ENCODE assay signal across 8 cellular contexts in the genomic region with DNA sequence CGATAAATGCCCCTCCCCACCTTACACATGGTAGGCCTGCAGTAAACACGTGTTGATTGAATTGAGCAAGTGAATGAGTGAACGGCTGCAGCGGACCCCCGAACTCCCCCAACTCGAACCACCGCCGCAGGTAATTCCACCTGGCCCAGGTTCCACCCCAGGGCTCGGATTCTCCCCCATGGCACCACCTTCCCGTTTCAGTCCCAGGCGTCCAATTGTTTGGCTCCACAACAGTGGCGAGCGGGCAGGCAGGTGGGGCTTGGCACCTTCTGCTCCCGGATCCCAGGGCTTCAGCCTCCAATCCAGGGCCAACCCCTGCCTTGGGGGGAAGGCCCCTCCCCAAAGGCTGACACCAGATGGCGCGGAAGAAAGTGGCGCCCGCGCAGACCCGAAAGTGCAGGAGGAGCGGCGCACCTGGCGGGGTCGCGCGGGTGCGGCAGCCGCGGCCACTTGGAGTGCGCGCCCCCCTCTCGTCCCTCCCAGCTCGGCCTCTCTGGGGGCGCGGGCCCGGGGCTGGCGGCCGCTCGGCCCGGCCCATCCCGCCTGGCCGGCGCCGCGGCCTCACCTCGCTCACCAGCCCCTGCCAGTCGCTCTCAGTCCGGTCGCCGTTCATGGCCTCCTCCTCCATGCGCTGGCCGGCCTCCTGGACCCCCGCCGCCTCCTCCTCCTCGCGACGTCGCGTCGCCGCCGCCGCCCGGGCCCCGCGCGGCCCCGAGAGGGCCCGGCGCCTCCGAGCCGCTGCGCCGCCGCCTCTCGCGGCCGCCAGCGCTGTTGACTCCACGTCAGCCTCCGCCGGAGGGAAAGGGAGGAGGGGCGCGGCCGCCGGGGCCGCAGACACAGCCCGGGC. TPM values are rescaled to one million over a fixed set of nuclear protein-coding genes. Genes with fewer than 3 reads are reported as not detected.
DNase-seq lines count a peak whose midpoint lies in the region; ATAC-seq lines count a peak whose summit lies in the region.

A gene (minus strand): TSS at position 791 of the 847 bp plus-strand sequence. CDS start 178 bp downstream, at position 613.

- peak within 1 kb of the TSS; percentile 94 for H4K8ac ChIP-seq in mesenchymal stem cell (ENCODE audit: low read length)

- no peak for ATAC-seq in GM18873 (IDR thresholded peaks at IDR 0.05; ENCODE audit: low FRiP score, unreplicated experiment)

- DNase-seq in DMS79 treated with DMSO at 0.1 percent for 48 hours (lab: John Stamatoyannopoulos, UW) = peak; percentile 67
- DNase-seq in M059J (ENCODE audit: low read depth) = peak; percentile 67
- DNase-seq in SK-N-MC (ENCODE audit: low read depth, low spot score) = no peak
- no peak for DNase-seq in epithelial cell of prostate (ENCODE audit: low read depth, low spot score)
- peak; percentile 64 for DNase-seq in mesenchymal stem cell
- no peak for DNase-seq in UCSD-AML1 (lab: John Stamatoyannopoulos, UW; ENCODE audit: unreplicated experiment)

- no peak within 1 kb of the TSS for H3K23ac ChIP-seq in mesenchymal stem cell (ENCODE audit: low read length in 2 of 2)

- no peak within 1 kb of the TSS for H2AK5ac ChIP-seq in mesenchymal stem cell (ENCODE audit: low read length, severe bottlenecking)

- peak within 1 kb of the TSS; percentile 14 to 94 for H3K18ac ChIP-seq in mesenchymal stem cell (ENCODE audit: low read depth in 1 of 2, low read length in 2 of 2)

- H2AFZ ChIP-seq in mesenchymal stem cell (ENCODE audit: low read depth, low read length) = peak within 1 kb of the TSS; percentile 93

- H3K4ac ChIP-seq in mesenchymal stem cell (ENCODE audit: low read depth in 1 of 2, low read length in 2 of 2) = peak within 1 kb of the TSS; percentile 57 to 84

- no peak within 1 kb of the TSS for H3K14ac ChIP-seq in mesenchymal stem cell (ENCODE audit: low read length in 2 of 2)

- peaks cover 15% of the 10 kb centered on the region for H3K4me1 ChIP-seq in mesenchymal stem cell (ENCODE audit: control insufficient read depth, insufficient read depth, low read depth, low read length)

- H2BK5ac ChIP-seq in mesenchymal stem cell (ENCODE audit: low read depth, low read length, poor library complexity, severe bottlenecking) = no peak within 1 kb of the TSS

- H2BK12ac ChIP-seq in mesenchymal stem cell (ENCODE audit: low read length in 2 of 2) = peak within 1 kb of the TSS in 1 of 2 experiments; percentile 90

- H3K27me3 ChIP-seq in mesenchymal stem cell (ENCODE audit: control insufficient read depth in 1 of 2, insufficient read depth in 1 of 2, low read length in 2 of 2) = no peaks in the 10 kb centered on the region

- peak within 1 kb of the TSS; percentile 20 for H3K9ac ChIP-seq in SK-N-MC (ENCODE audit: insufficient read length)
- H3K9ac ChIP-seq in mesenchymal stem cell (ENCODE audit: low read length) = peak within 1 kb of the TSS; percentile 92

- H2BK120ac ChIP-seq in mesenchymal stem cell (ENCODE audit: low read depth, low read length) = peak within 1 kb of the TSS; percentile 39

- peak within 1 kb of the TSS; percentile 90 for H4K91ac ChIP-seq in mesenchymal stem cell (ENCODE audit: low read length)

- H3K27ac ChIP-seq in SK-N-MC = no peak within 1 kb of the TSS
- peak within 1 kb of the TSS; percentile 24 for H3K27ac ChIP-seq in epithelial cell of prostate
- H3K27ac ChIP-seq in mesenchymal stem cell (ENCODE audit: low read length, poor library complexity, severe bottlenecking) = no peak within 1 kb of the TSS
- peak within 1 kb of the TSS; percentile 77 for H3K27ac ChIP-seq in temporal lobe (ENCODE audit: low read depth, low read length)

- peak within 1 kb of the TSS; percentile 67 for H3K4me2 ChIP-seq in mesenchymal stem cell (ENCODE audit: low read length, poor library complexity, severe bottlenecking)

- H3K4me3 ChIP-seq in SK-N-MC = peak within 1 kb of the TSS; percentile 62
- H3K4me3 ChIP-seq in mesenchymal stem cell (ENCODE audit: insufficient read depth in 1 of 2, low read depth in 1 of 2, low read length in 2 of 2) = peak within 1 kb of the TSS; percentile 73 to 86

- peaks cover 5% of the 10 kb centered on the region for H3K79me1 ChIP-seq in mesenchymal stem cell (replicated peaks; ENCODE audit: low read length, poor library complexity, severe bottlenecking)

- H2BK15ac ChIP-seq in mesenchymal stem cell (ENCODE audit: low read depth, poor library complexity, severe bottlenecking) = peak within 1 kb of the TSS; percentile 94

- H3K9me3 ChIP-seq in SK-N-MC (ENCODE audit: low read depth, low read length) (no peaks in the 10 kb centered on the region), mesenchymal stem cell (ENCODE audit: control insufficient read depth, low read length) (no peaks in the 10 kb centered on the region)

- WGBS in mesenchymal stem cell = 14% methylated on average over 36 of the region's 88 CpGs

- H3K36me3 ChIP-seq in SK-N-MC (ENCODE audit: insufficient read depth, low read length) = no peaks in the 10 kb centered on the region
- H3K36me3 ChIP-seq in mesenchymal stem cell (ENCODE audit: control insufficient read depth in 1 of 2, insufficient read depth in 2 of 2, low read depth in 1 of 2, low read length in 2 of 2) = peaks cover 5 to 33% of the 10 kb centered on the region in 2 experiments

RNA-seq across cellular contexts. Expression of the gene that starts here (rescaled TPM):
- total RNA-seq in M059J (2014; rRNA removed; shearing (Covaris generic)) = 5.1 and 8.3 TPM in 2 replicates
- polyA plus RNA-seq in mesenchymal stem cell (2013, experiment 1 of 2) = 5.3 TPM
- 4.9 TPM for polyA plus RNA-seq in mesenchymal stem cell (2013, experiment 2 of 2)
- 19.2 TPM for total RNA-seq in temporal lobe

Comparison
In these comparisons a context has a peak if more than half of its experiments do, and no peak if none do; other contexts are left out.
1. DNase-seq: peak in DMS79 treated with DMSO at 0.1 percent for 48 hours (single experiment), M059J (single experiment) and mesenchymal stem cell (single experiment); none in SK-N-MC (single experiment), epithelial cell of prostate (single experiment) and UCSD-AML1 (single experiment).
2. H3K27ac ChIP-seq: peak in epithelial cell of prostate (single experiment) and temporal lobe (single experiment); none in SK-N-MC (single experiment) and mesenchymal stem cell (single experiment).